ENCODE assay signal across 13 cellular contexts in the genomic region with DNA sequence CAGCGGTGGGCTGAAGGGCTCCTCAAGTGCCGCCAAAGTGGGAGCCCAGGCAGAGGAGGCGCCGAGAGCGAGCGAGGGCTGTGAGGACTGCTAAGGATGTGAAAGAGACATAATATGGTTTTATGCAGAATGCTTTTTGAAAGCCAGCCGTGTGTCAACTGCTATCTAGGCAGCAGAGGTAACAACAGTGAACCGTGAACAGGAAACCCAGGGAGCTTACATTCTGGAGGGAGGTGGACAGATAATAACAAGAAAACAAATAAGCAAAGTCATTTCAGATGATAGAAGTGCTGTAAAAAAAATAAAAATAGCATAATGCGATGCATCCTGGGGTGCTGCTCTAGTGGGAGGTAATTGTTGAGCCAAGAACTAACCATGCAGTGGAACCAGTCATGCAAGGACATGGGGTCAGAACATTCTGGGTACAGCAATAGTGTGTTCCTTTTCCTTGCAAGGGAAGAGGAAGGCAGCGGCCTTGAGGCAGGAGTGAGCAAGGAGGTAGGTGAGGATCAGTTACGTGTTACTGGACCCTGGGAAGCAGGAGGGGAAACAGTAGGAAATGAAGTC.
"Had no signal": no experiment of that assay in that cellular context is flagged by ENCODE, and none has a peak within 500 bp of the region (broad histone marks: within the 10 kb centered on the region; RNA-seq: fewer than 3 reads in every experiment).

No MANE protein-coding gene starts in this region.

- H3K9me3 Mint-ChIP-seq: activated naive CD4-positive, alpha-beta T cell treated with anti-CD3 and anti-CD28 coated beads, Interleukin-2, amount 50 U/mL, for 24 hours; T-helper 1 cell treated with Interleukin-12 subunit alpha and Interleukin-12 subunit beta and Interleukin-4 antibody, amounts not matched to agents 30 μg/mL and 1 μg/mL, for 36 hours had no signal

- H3K27me3 ChIP-seq: body of pancreas, hepatocyte had no signal

- H3K4me2 ChIP-seq: hepatocyte had no signal

- H3K36me3 Mint-ChIP-seq: activated naive CD4-positive, alpha-beta T cell treated with anti-CD3 and anti-CD28 coated beads, Interleukin-2, amount 50 U/mL, for 24 hours; type B pancreatic cell had no signal

- H3K79me2 ChIP-seq: hepatocyte, parathyroid adenoma had no signal

- H3K4me3 ChIP-seq: body of pancreas, hepatocyte had no signal

- H3K9ac ChIP-seq: parathyroid adenoma had no signal

- H3K9me3 ChIP-seq: body of pancreas had no signal

- ATAC-seq: body of pancreas had no signal

- DNase-seq: activated CD4-positive, alpha-beta T cell treated with anti-CD3 and anti-CD28 coated beads, Interleukin-2, amount 50 U/mL, for 4 hours; activated effector memory CD4-positive, alpha-beta T cell treated with Interleukin-2 at 50 U/mL for 16 hours; activated T-cell treated with anti-CD3 and anti-CD28 coated beads, Interleukin-2, amount 50 U/mL, for 1 hour; body of pancreas; effector memory CD4-positive, alpha-beta T cell; kidney had no signal

- H2AFZ ChIP-seq: hepatocyte, parathyroid adenoma had no signal

- H3K27ac ChIP-seq: body of pancreas, hepatocyte, parathyroid adenoma had no signal

- H3K4me3 Mint-ChIP-seq: activated naive CD4-positive, alpha-beta T cell treated with anti-CD3 and anti-CD28 coated beads, Interleukin-2, amount 50 U/mL, for 24 hours; T-helper 1 cell treated with Interleukin-12 subunit alpha and Interleukin-12 subunit beta and Interleukin-4 antibody, amounts not matched to agents 30 μg/mL and 1 μg/mL, for 36 hours; type B pancreatic cell had no signal

- FAIRE-seq: frontal cortex, kidney, TTC549 had no signal

- H3K27ac Mint-ChIP-seq: activated naive CD4-positive, alpha-beta T cell treated with anti-CD3 and anti-CD28 coated beads, Interleukin-2, amount 50 U/mL, for 24 hours; T-helper 1 cell treated with Interleukin-12 subunit alpha and Interleukin-12 subunit beta and Interleukin-4 antibody, amounts not matched to agents 30 μg/mL and 1 μg/mL, for 36 hours; type B pancreatic cell had no signal

- H3K27me3 Mint-ChIP-seq: activated naive CD4-positive, alpha-beta T cell treated with anti-CD3 and anti-CD28 coated beads, Interleukin-2, amount 50 U/mL, for 24 hours; type B pancreatic cell had no signal

- H3K4me1 ChIP-seq: body of pancreas, parathyroid adenoma had no signal
